15 cellular contexts compared by ENCODE assay signal in the genomic region with DNA sequence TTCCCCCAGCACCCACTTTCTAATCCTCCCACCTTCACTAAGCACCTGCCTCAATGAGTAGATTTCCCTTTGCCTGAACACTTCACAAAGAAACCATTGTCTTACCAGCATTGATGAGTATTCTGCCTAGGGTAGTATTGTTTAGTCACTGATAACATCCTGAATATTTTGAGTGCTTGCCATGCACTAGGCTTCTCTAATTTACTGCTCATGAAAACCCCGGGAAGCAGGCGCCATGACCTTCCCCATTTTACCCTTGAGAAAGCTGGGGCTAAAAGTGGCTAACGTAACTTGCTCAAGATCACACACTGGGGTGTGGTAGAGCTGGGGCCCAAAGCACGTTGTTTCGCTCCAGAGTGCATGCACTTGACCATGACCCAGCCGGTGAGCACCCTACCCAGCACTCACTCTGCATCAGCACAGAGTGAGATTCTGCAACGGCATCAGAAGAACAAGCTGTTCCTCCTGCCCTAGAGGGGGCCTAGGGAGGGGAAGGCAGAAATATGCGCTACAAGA. TPM values are rescaled to one million over a fixed set of nuclear protein-coding genes. Genes with fewer than 3 reads are reported as not detected.
DNase-seq lines count a peak whose midpoint lies in the region; ATAC-seq and TF ChIP-seq lines count a peak whose summit lies in the region.
"Had no signal": no experiment of that assay in that cellular context is flagged by ENCODE, and none has a peak within 500 bp of the region (broad histone marks: within the 10 kb centered on the region; RNA-seq: fewer than 3 reads in every experiment).

No MANE protein-coding gene starts in this region.

- intact Hi-C loops in mammary epithelial cell (cut with micrococcal nuclease) (no loop called here), gastrocnemius medialis (cut with DNase I; ENCODE audit: low total_unique reads) (no loop called here)

- H3K79me2 ChIP-seq in mammary epithelial cell (ENCODE audit: insufficient read depth, low read length): no peaks in the 10 kb centered on the region

- no peak for TF ChIP-seq CTCF in mammary epithelial cell (conservative IDR thresholded peaks at IDR 0.05 in 1 of 2, IDR thresholded peaks at IDR 0.05 in 1 of 2; ENCODE audit: extremely low read depth in 1 of 2, insufficient read depth in 1 of 2, low read depth in 1 of 2, low read length in 2 of 2)
- TF ChIP-seq CTCF in gastrocnemius medialis (IDR thresholded peaks at IDR 0.05 in 4 of 5, conservative IDR thresholded peaks at IDR 0.05 in 1 of 5): no peak

- H3K4me1 Mint-ChIP-seq in activated T-cell treated with anti-CD3 and anti-CD28 coated beads, Interleukin-2, amount 50 U/mL, for 4 hours (ENCODE audit: low read depth): no peaks in the 10 kb centered on the region
- H3K4me1 Mint-ChIP-seq: activated naive CD8-positive, alpha-beta T cell treated with anti-CD3 and anti-CD28 coated beads for 36 hours had no signal

- ATAC-seq in HG03432 (IDR thresholded peaks at IDR 0.05; ENCODE audit: unreplicated experiment): peak; percentile 51
- ATAC-seq in gastrocnemius medialis: no peak
- no peak for ATAC-seq in activated T-cell treated with anti-CD3 and anti-CD28 coated beads, Interleukin-2, amount 50 U/mL, for 4 hours
- no peak for ATAC-seq in HG03460 (IDR thresholded peaks at IDR 0.05; ENCODE audit: unreplicated experiment)

- BruUV-seq in mammary epithelial cell (replicated peaks; lab: Mats Ljungman, UMichigan): no TSS peak

- no peak overlapping the region for H3K9ac ChIP-seq in mammary epithelial cell (ENCODE audit: insufficient read depth, low read length)

- H3K36me3 ChIP-seq in mammary epithelial cell (ENCODE audit: insufficient read depth, low read length) (no peaks in the 10 kb centered on the region), gastrocnemius medialis (no peaks in the 10 kb centered on the region)
- H3K36me3 ChIP-seq: suprapubic skin had no signal

- H4K20me1 ChIP-seq in mammary epithelial cell (ENCODE audit: insufficient read depth, low read length): no peaks in the 10 kb centered on the region

- H3K27me3 Mint-ChIP-seq in activated T-cell treated with anti-CD3 and anti-CD28 coated beads, Interleukin-2, amount 50 U/mL, for 4 hours (ENCODE audit: low read depth): peaks cover 16% of the 10 kb centered on the region

- no peaks in the 10 kb centered on the region for H3K36me3 Mint-ChIP-seq in activated T-cell treated with anti-CD3 and anti-CD28 coated beads, Interleukin-2, amount 50 U/mL, for 4 hours (ENCODE audit: insufficient read depth)
- H3K36me3 Mint-ChIP-seq: activated naive CD8-positive, alpha-beta T cell treated with anti-CD3 and anti-CD28 coated beads for 36 hours had no signal

- in situ Hi-C loops in mammary epithelial cell (cut with MboI; ENCODE audit: low sequenced_read_pairs in 2 of 2) (no loop called here), gastrocnemius medialis (cut with MboI; ENCODE audit: low sequenced_read_pairs in 4 of 4) (no loop called here)

- CTCF ChIA-PET in mammary epithelial cell (lab: Charles Lee; ENCODE audit: low non-redundant PET): no interaction called here

- H2AFZ ChIP-seq in mammary epithelial cell (ENCODE audit: low read depth, low read length): no peak overlapping the region

- H3K4me2 ChIP-seq in mammary epithelial cell (ENCODE audit: insufficient read depth, low read depth, low read length): peak overlapping the region; percentile 19

- H3K27ac ChIP-seq in mammary epithelial cell (ENCODE audit: insufficient read depth, low read depth, low read length) (peak overlapping the region; percentile 39), gastrocnemius medialis (no peak overlapping the region)
- H3K27ac ChIP-seq: suprapubic skin had no signal

- DNase-seq in mammary epithelial cell: peak; percentile 89
- DNase-seq in islet precursor cell: peak; percentile 64
- peak; percentile 23 for DNase-seq in renal cortical epithelial cell (ENCODE audit: low read depth)
- DNase-seq in gastrocnemius medialis: no peak
- no peak for DNase-seq in activated T-cell treated with anti-CD3 and anti-CD28 coated beads, Interleukin-2, amount 50 U/mL, for 4 hours
- no peak for DNase-seq in NCI-H2227 treated with DMSO at 0.1 percent for 48 hours (lab: John Stamatoyannopoulos, UW)
- DNase-seq: activated CD4-positive, alpha-beta T cell treated with anti-CD3 and anti-CD28 coated beads for 48 hours; activated naive CD8-positive, alpha-beta T cell treated with anti-CD3 and anti-CD28 coated beads for 36 hours; activated T-cell treated with anti-CD3 and anti-CD28 coated beads for 4 hours; central memory CD4-positive, alpha-beta T cell; SIG-M5; T1000 had no signal

- no peak for TF ChIP-seq POLR2A in gastrocnemius medialis (IDR thresholded peaks at IDR 0.05)

- dilution Hi-C loops in mammary epithelial cell (cut with HindIII; ENCODE audit: low sequenced_read_pairs): no loop called here

- H3K9me3 ChIP-seq in mammary epithelial cell (replicated peaks; ENCODE audit: insufficient read depth, low read length) (no peaks in the 10 kb centered on the region), gastrocnemius medialis (no peaks in the 10 kb centered on the region)
- H3K9me3 ChIP-seq: suprapubic skin had no signal

- no peaks in the 10 kb centered on the region for H3K27me3 ChIP-seq in mammary epithelial cell (ENCODE audit: insufficient read depth, low read length)
- no peaks in the 10 kb centered on the region for H3K27me3 ChIP-seq in gastrocnemius medialis
- H3K27me3 ChIP-seq: suprapubic skin had no signal

- no peak overlapping the region for H3K4me3 Mint-ChIP-seq in activated T-cell treated with anti-CD3 and anti-CD28 coated beads, Interleukin-2, amount 50 U/mL, for 4 hours
- H3K4me3 Mint-ChIP-seq: activated naive CD8-positive, alpha-beta T cell treated with anti-CD3 and anti-CD28 coated beads for 36 hours had no signal

- H3K9me3 Mint-ChIP-seq in activated T-cell treated with anti-CD3 and anti-CD28 coated beads, Interleukin-2, amount 50 U/mL, for 4 hours: no peaks in the 10 kb centered on the region
- H3K9me3 Mint-ChIP-seq: activated naive CD8-positive, alpha-beta T cell treated with anti-CD3 and anti-CD28 coated beads for 36 hours had no signal

- H3K4me1 ChIP-seq in mammary epithelial cell (ENCODE audit: insufficient read depth, low read length) (peaks cover 63% of the 10 kb centered on the region), gastrocnemius medialis (no peaks in the 10 kb centered on the region)

- WGBS in mammary epithelial cell (ENCODE audit: low coverage, missing lambda C conversion rate): 24% methylated on average over 8 of the region's 8 CpGs

- H3K4me3 ChIP-seq in mammary epithelial cell (replicated peaks in 1 of 3; ENCODE audit: insufficient read depth in 1 of 3, low read depth in 2 of 3, low read length in 3 of 3) (no peak overlapping the region), gastrocnemius medialis (no peak overlapping the region)
- H3K4me3 ChIP-seq: suprapubic skin had no signal

RNA-seq across cellular contexts. Expression of gene F3, which starts 10.6 kb away (rescaled TPM):
- 1,000 to 10,000 TPM in 1 of 2 donors, 100 to 1,000 TPM in 1; 994 to 1,649 TPM for total RNA-seq in mammary epithelial cell
- polyA plus RNA-seq in mammary epithelial cell: 703 TPM
- polyA minus RNA-seq in mammary epithelial cell: 2,245 TPM
- total RNA-seq in renal cortical epithelial cell: 5.8 and 118 TPM in 2 replicates
- total RNA-seq in gastrocnemius medialis: 10 to 100 TPM in 1 of 4 donors, 1 to 10 TPM in 3; 3.1 to 10.8 (median 6.3) TPM
- total RNA-seq in activated T-cell treated with anti-CD3 and anti-CD28 coated beads, Interleukin-2, amount 50 U/mL, for 4 hours: under 1 TPM; 0.45 to 0.60 (median 0.53) TPM

Comparison
In these comparisons a context has a peak if more than half of its experiments do, and no peak if none do; other contexts are left out.
1. DNase-seq: peak in mammary epithelial cell (single experiment), islet precursor cell (single experiment) and renal cortical epithelial cell (single experiment); none in gastrocnemius medialis (0 of 2), activated T-cell treated with anti-CD3 and anti-CD28 coated beads, Interleukin-2, amount 50 U/mL, for 4 hours (single experiment) and NCI-H2227 treated with DMSO at 0.1 percent for 48 hours (single experiment).